Comparison of ENCODE assay signal across 20 cellular contexts in genomic region chr2:201707142-201707541, GRCh38. TPM values are rescaled to one million over a fixed set of nuclear protein-coding genes. Genes with fewer than 3 reads are reported as not detected.
A peak's percentile ranks its signal among the peaks of the same experiment; 100 is the strongest.
DNase-seq lines count a peak whose midpoint lies in the region; ATAC-seq and TF ChIP-seq lines count a peak whose summit lies in the region.
"Had no signal": no experiment of that assay in that cellular context is flagged by ENCODE, and none has a peak within 500 bp of the region (broad histone marks: within the 10 kb centered on the region; RNA-seq: fewer than 3 reads in every experiment).

No MANE protein-coding gene starts in this region.

- peaks cover 60% of the 10 kb centered on the region for H3K36me3 Mint-ChIP-seq in CD8-positive, alpha-beta T cell
- peaks cover 62% of the 10 kb centered on the region for H3K36me3 Mint-ChIP-seq in HFFc6 (ENCODE audit: low read depth)
- H3K36me3 Mint-ChIP-seq in activated CD8-positive, alpha-beta T cell treated with anti-CD3 and anti-CD28 coated beads, Interleukin-2, amount 10 ng/mL, durations not matched to agents 7 days and 5 days (ENCODE audit: low read depth), result peaks cover 12% of the 10 kb centered on the region
- peaks cover 7% of the 10 kb centered on the region for H3K36me3 Mint-ChIP-seq in activated CD4-positive, alpha-beta memory T cell treated with anti-CD3 and anti-CD28 coated beads, Interleukin-2, amount 10 ng/mL, durations not matched to agents 7 days and 5 days (ENCODE audit: low read depth)

- peaks cover 8% of the 10 kb centered on the region for H3K4me1 Mint-ChIP-seq in CD8-positive, alpha-beta T cell (ENCODE audit: low read depth)
- H3K4me1 Mint-ChIP-seq in HFFc6 (ENCODE audit: low read depth), result peaks cover 47% of the 10 kb centered on the region
- H3K4me1 Mint-ChIP-seq in activated CD8-positive, alpha-beta T cell treated with anti-CD3 and anti-CD28 coated beads, Interleukin-2, amount 10 ng/mL, durations not matched to agents 7 days and 5 days (ENCODE audit: low read depth), result peaks cover 14% of the 10 kb centered on the region
- peaks cover 3% of the 10 kb centered on the region for H3K4me1 Mint-ChIP-seq in activated CD4-positive, alpha-beta memory T cell treated with anti-CD3 and anti-CD28 coated beads, Interleukin-2, amount 10 ng/mL, durations not matched to agents 7 days and 5 days

- H3K27ac ChIP-seq in CD8-positive, alpha-beta T cell (ENCODE audit: low read depth, low read length), result no peak overlapping the region
- H3K27ac ChIP-seq in osteoblast (ENCODE audit: low read depth, low read length), result peak overlapping the region; percentile 51
- H3K27ac ChIP-seq in MM.1S (ENCODE audit: low read length), result no peak overlapping the region
- H3K27ac ChIP-seq: BLaER1 had no signal

- no peak overlapping the region for H2AFZ ChIP-seq in osteoblast (ENCODE audit: low read length)
- H2AFZ ChIP-seq in MM.1S (ENCODE audit: low read length), result no peak overlapping the region

- no peak for TF ChIP-seq CTCF in CD8-positive, alpha-beta T cell (IDR thresholded peaks at IDR 0.05)
- TF ChIP-seq CTCF in HFFc6 (IDR thresholded peaks at IDR 0.05) (no peak), osteoblast (IDR thresholded peaks at IDR 0.05; ENCODE audit: extremely low read depth, low read depth, low read length) (no peak), MM.1S (IDR thresholded peaks at IDR 0.05; ENCODE audit: low read length) (no peak)

- no peaks in the 10 kb centered on the region for H3K27me3 ChIP-seq in CD8-positive, alpha-beta T cell (ENCODE audit: insufficient read depth, low read length)
- H3K27me3 ChIP-seq in osteoblast (ENCODE audit: insufficient read depth, low read length), result no peaks in the 10 kb centered on the region
- H3K27me3 ChIP-seq in MM.1S (replicated peaks; ENCODE audit: insufficient read depth, low read length), result no peaks in the 10 kb centered on the region
- H3K27me3 ChIP-seq: BLaER1 had no signal

- H3F3A ChIP-seq in MM.1S (ENCODE audit: insufficient read depth, low read length), result no peaks in the 10 kb centered on the region

- H3K4me2 ChIP-seq in osteoblast (ENCODE audit: insufficient read depth, low read length) (no peak overlapping the region), MM.1S (ENCODE audit: low read depth, low read length) (no peak overlapping the region)
- H3K4me2 ChIP-seq: BLaER1 had no signal

- POLR2A ChIA-PET in CD8-positive, alpha-beta T cell (lab: Charles Lee), result no interaction called here
- POLR2A ChIA-PET in activated CD8-positive, alpha-beta T cell treated with anti-CD3 and anti-CD28 coated beads, Interleukin-2, amount 10 ng/mL, durations not matched to agents 7 days and 5 days (lab: Charles Lee), result no interaction called here
- POLR2A ChIA-PET in activated CD4-positive, alpha-beta memory T cell treated with anti-CD3 and anti-CD28 coated beads, Interleukin-2, amount 10 ng/mL, durations not matched to agents 7 days and 5 days (lab: Charles Lee), result no interaction called here

- no peaks in the 10 kb centered on the region for H3K79me2 ChIP-seq in osteoblast (ENCODE audit: insufficient read depth, low read length)
- H3K79me2 ChIP-seq in MM.1S (ENCODE audit: low read length), result no peaks in the 10 kb centered on the region

- H3K4me3 ChIP-seq in CD8-positive, alpha-beta T cell (ENCODE audit: low read depth, low read length), result no peak overlapping the region
- H3K4me3 ChIP-seq in osteoblast (ENCODE audit: insufficient read depth, low read length) (no peak overlapping the region), MM.1S (ENCODE audit: low read length) (no peak overlapping the region)
- H3K4me3 ChIP-seq: BLaER1 had no signal

- H3K9me2 ChIP-seq in MM.1S (replicated peaks; ENCODE audit: insufficient read depth, low read length), result no peaks in the 10 kb centered on the region

- no peak overlapping the region for H3K4me3 Mint-ChIP-seq in CD8-positive, alpha-beta T cell
- H3K4me3 Mint-ChIP-seq in HFFc6, result no peak overlapping the region
- H3K4me3 Mint-ChIP-seq in activated CD8-positive, alpha-beta T cell treated with anti-CD3 and anti-CD28 coated beads, Interleukin-2, amount 10 ng/mL, durations not matched to agents 7 days and 5 days, result no peak overlapping the region
- H3K4me3 Mint-ChIP-seq in activated CD4-positive, alpha-beta memory T cell treated with anti-CD3 and anti-CD28 coated beads, Interleukin-2, amount 10 ng/mL, durations not matched to agents 7 days and 5 days, result no peak overlapping the region
- H3K4me3 Mint-ChIP-seq: CD4-positive, alpha-beta T cell had no signal

- H3K4me1 ChIP-seq in CD8-positive, alpha-beta T cell (ENCODE audit: insufficient read depth, low read length), result peaks cover 4% of the 10 kb centered on the region
- H3K4me1 ChIP-seq in osteoblast (ENCODE audit: insufficient read depth, low read length) (peaks cover 22% of the 10 kb centered on the region), MM.1S (ENCODE audit: low read length) (no peaks in the 10 kb centered on the region)
- H3K4me1 ChIP-seq: Caco-2 had no signal

- H4K20me1 ChIP-seq in osteoblast (ENCODE audit: insufficient read depth, low read length), result no peaks in the 10 kb centered on the region
- no peaks in the 10 kb centered on the region for H4K20me1 ChIP-seq in MM.1S (ENCODE audit: insufficient read depth, low read length)
- H4K20me1 ChIP-seq: BLaER1 had no signal

- peaks cover 5% of the 10 kb centered on the region for H3K36me3 ChIP-seq in CD8-positive, alpha-beta T cell (ENCODE audit: insufficient read depth, low read length)
- H3K36me3 ChIP-seq in osteoblast (ENCODE audit: insufficient read depth, low read length) (peaks cover 51% of the 10 kb centered on the region), MM.1S (replicated peaks; ENCODE audit: insufficient read depth, low read length) (no peaks in the 10 kb centered on the region)

- no peaks in the 10 kb centered on the region for H3K9me3 ChIP-seq in CD8-positive, alpha-beta T cell (ENCODE audit: low read length)
- H3K9me3 ChIP-seq in osteoblast (ENCODE audit: low read depth, low read length) (no peaks in the 10 kb centered on the region), MM.1S (replicated peaks; ENCODE audit: insufficient read depth, low read length) (no peaks in the 10 kb centered on the region)
- H3K9me3 ChIP-seq: BLaER1, Caco-2 had no signal

- H3K27ac Mint-ChIP-seq in CD8-positive, alpha-beta T cell, result peak overlapping the region; percentile 69
- peak overlapping the region; percentile 74; the same call in 1 of the 2 replicates for H3K27ac Mint-ChIP-seq in HFFc6
- H3K27ac Mint-ChIP-seq in activated CD8-positive, alpha-beta T cell treated with anti-CD3 and anti-CD28 coated beads, Interleukin-2, amount 10 ng/mL, durations not matched to agents 7 days and 5 days, result no peak overlapping the region
- H3K27ac Mint-ChIP-seq in activated CD4-positive, alpha-beta memory T cell treated with anti-CD3 and anti-CD28 coated beads, Interleukin-2, amount 10 ng/mL, durations not matched to agents 7 days and 5 days, result no peak overlapping the region
- H3K27ac Mint-ChIP-seq: CD4-positive, alpha-beta T cell had no signal

- ATAC-seq in CD8-positive, alpha-beta T cell, result no peak
- peak; percentile 47 for ATAC-seq in activated CD8-positive, alpha-beta T cell treated with anti-CD3 and anti-CD28 coated beads, Interleukin-2, amount 10 ng/mL, durations not matched to agents 7 days and 5 days
- ATAC-seq in esophagus mucosa, result no peak
- ATAC-seq: Panc1 had no signal

- intact Hi-C loops in CD8-positive, alpha-beta T cell (cut with DNase I, micrococcal nuclease), result no loop called here

- no peak overlapping the region for H3K9ac ChIP-seq in MM.1S (ENCODE audit: low read length)
- H3K9ac ChIP-seq: BLaER1 had no signal

- no peak for DNase-seq in CD8-positive, alpha-beta T cell
- DNase-seq in HFFc6 (no peak), osteoblast (ENCODE audit: insufficient read length, low spot score, missing footprints) (no peak), MM.1S (no peak)
- DNase-seq in activated CD8-positive, alpha-beta T cell treated with anti-CD3 and anti-CD28 coated beads, Interleukin-2, amount 10 ng/mL, durations not matched to agents 7 days and 5 days, result no peak
- DNase-seq in activated CD4-positive, alpha-beta memory T cell treated with anti-CD3 and anti-CD28 coated beads, Interleukin-2, amount 10 ng/mL, durations not matched to agents 7 days and 5 days, result no peak
- DNase-seq: ACHN; Caco-2; CD4-positive, alpha-beta T cell; DMS 273 treated with DMSO at 0.1 percent for 48 hours; DMS79 treated with DMSO at 0.1 percent for 48 hours; NCI-H1105; NCI-H146; NCI-H2029 treated with DMSO at 0.1 percent for 48 hours; NCI-H226; NCI-H510A treated with DMSO at 0.1 percent for 48 hours; NCI-H774 had no signal

- H3K27me3 Mint-ChIP-seq in CD8-positive, alpha-beta T cell (ENCODE audit: low read depth), result no peaks in the 10 kb centered on the region
- no peaks in the 10 kb centered on the region; the same call in 1 of the 2 replicates for H3K27me3 Mint-ChIP-seq in HFFc6 (ENCODE audit: insufficient read depth)
- no peaks in the 10 kb centered on the region for H3K27me3 Mint-ChIP-seq in activated CD8-positive, alpha-beta T cell treated with anti-CD3 and anti-CD28 coated beads, Interleukin-2, amount 10 ng/mL, durations not matched to agents 7 days and 5 days (ENCODE audit: low read depth)
- no peaks in the 10 kb centered on the region for H3K27me3 Mint-ChIP-seq in activated CD4-positive, alpha-beta memory T cell treated with anti-CD3 and anti-CD28 coated beads, Interleukin-2, amount 10 ng/mL, durations not matched to agents 7 days and 5 days
- H3K27me3 Mint-ChIP-seq: CD4-positive, alpha-beta T cell had no signal

- H3K9me3 Mint-ChIP-seq in CD8-positive, alpha-beta T cell, result no peaks in the 10 kb centered on the region
- no peaks in the 10 kb centered on the region for H3K9me3 Mint-ChIP-seq in HFFc6
- no peaks in the 10 kb centered on the region for H3K9me3 Mint-ChIP-seq in activated CD8-positive, alpha-beta T cell treated with anti-CD3 and anti-CD28 coated beads, Interleukin-2, amount 10 ng/mL, durations not matched to agents 7 days and 5 days (ENCODE audit: insufficient read depth)
- no peaks in the 10 kb centered on the region for H3K9me3 Mint-ChIP-seq in activated CD4-positive, alpha-beta memory T cell treated with anti-CD3 and anti-CD28 coated beads, Interleukin-2, amount 10 ng/mL, durations not matched to agents 7 days and 5 days
- H3K9me3 Mint-ChIP-seq: CD4-positive, alpha-beta T cell had no signal

- CTCF ChIA-PET in CD8-positive, alpha-beta T cell (lab: Charles Lee), result interaction anchor here (0.6 kb wide), 1 partner anchor 15 kb away, joined by 3 read pairs; no protein-coding TSS in a partner anchor
- CTCF ChIA-PET in activated CD8-positive, alpha-beta T cell treated with anti-CD3 and anti-CD28 coated beads, Interleukin-2, amount 10 ng/mL, durations not matched to agents 7 days and 5 days (lab: Charles Lee), result no interaction called here
- CTCF ChIA-PET in activated CD4-positive, alpha-beta memory T cell treated with anti-CD3 and anti-CD28 coated beads, Interleukin-2, amount 10 ng/mL, durations not matched to agents 7 days and 5 days (lab: Charles Lee), result no interaction called here

RNA-seq across cellular contexts. Expression of gene MPP4, which starts 8.7 kb away (rescaled TPM):
- total RNA-seq in CD8-positive, alpha-beta T cell, result not detected
- 1 to 10 TPM; 2.7 to 6.7 (median 3.7) TPM for total RNA-seq in HFFc6 (2021; fragmentation: NEBNext Ultra II Directional; extraction: Animal tissue kit (Norgen Biotek cat#: 25700))
- not detected for total RNA-seq in activated CD8-positive, alpha-beta T cell treated with anti-CD3 and anti-CD28 coated beads, Interleukin-2, amount 10 ng/mL, durations not matched to agents 7 days and 5 days
- total RNA-seq in osteoblast (1.1 and 2.1 TPM in 2 replicates), esophagus mucosa (not detected)
- not detected for total RNA-seq in activated CD4-positive, alpha-beta memory T cell treated with anti-CD3 and anti-CD28 coated beads, Interleukin-2, amount 10 ng/mL, durations not matched to agents 7 days and 5 days
- total RNA-seq: CD4-positive, alpha-beta T cell had no signal

Comparison
In these comparisons a context has a peak if more than half of its experiments do, and no peak if none do; other contexts are left out.
1. H3K27ac Mint-ChIP-seq: peak in CD8-positive, alpha-beta T cell (single experiment) and HFFc6 (single experiment); none in activated CD8-positive, alpha-beta T cell treated with anti-CD3 and anti-CD28 coated beads, Interleukin-2, amount 10 ng/mL, durations not matched to agents 7 days and 5 days (single experiment) and activated CD4-positive, alpha-beta memory T cell treated with anti-CD3 and anti-CD28 coated beads, Interleukin-2, amount 10 ng/mL, durations not matched to agents 7 days and 5 days (single experiment).